15 cellular contexts compared by ENCODE assay signal in the genomic region with DNA sequence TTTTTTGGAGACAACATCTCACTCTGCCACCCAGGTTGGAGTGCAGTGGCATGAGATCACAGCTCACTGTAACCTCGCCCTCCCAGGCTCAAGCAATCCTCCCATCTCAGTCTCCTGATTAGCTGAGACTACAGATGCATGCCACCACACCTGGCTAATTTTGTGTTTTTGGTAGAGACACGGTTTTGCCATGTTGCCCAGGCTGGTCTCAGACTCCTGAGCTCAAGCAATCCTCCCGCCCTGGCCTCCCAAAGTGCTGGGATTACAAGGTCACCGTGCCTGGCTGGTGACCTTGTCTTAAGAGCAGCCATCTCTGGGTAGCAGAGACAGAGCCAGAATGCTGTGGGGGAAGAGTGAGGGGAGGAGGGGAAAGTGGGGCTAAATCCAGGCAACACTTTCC. TPM values are rescaled to one million over a fixed set of nuclear protein-coding genes. Genes with fewer than 3 reads are reported as not detected.
A peak's percentile ranks its signal among the peaks of the same experiment; 100 is the strongest.
DNase-seq lines count a peak whose midpoint lies in the region; ATAC-seq lines count a peak whose summit lies in the region.
"Had no signal": no experiment of that assay in that cellular context is flagged by ENCODE, and none has a peak within 500 bp of the region (broad histone marks: within the 10 kb centered on the region; RNA-seq: fewer than 3 reads in every experiment).

No MANE protein-coding gene starts in this region.

- no peaks in the 10 kb centered on the region for H3K9me3 Mint-ChIP-seq in activated CD4-positive, alpha-beta T cell treated with anti-CD3 and anti-CD28 coated beads for 36 hours (ENCODE audit: low read depth)
- no peaks in the 10 kb centered on the region for H3K9me3 Mint-ChIP-seq in activated naive CD8-positive, alpha-beta T cell treated with anti-CD3 and anti-CD28 coated beads for 36 hours

- H3K4me3 ChIP-seq in stomach smooth muscle (ENCODE audit: low read length in 2 of 2): no peak overlapping the region
- H3K4me3 ChIP-seq: skin epidermis, testis had no signal

- peak overlapping the region; percentile 83 for H3K27ac ChIP-seq in stomach smooth muscle (ENCODE audit: low read length)
- H3K27ac ChIP-seq: 22Rv1, C4-2B had no signal

- peaks cover 43% of the 10 kb centered on the region for H3K4me1 ChIP-seq in stomach smooth muscle (ENCODE audit: control insufficient read depth, insufficient read depth, low read length)

- no peaks in the 10 kb centered on the region for H3K27me3 Mint-ChIP-seq in activated CD4-positive, alpha-beta T cell treated with anti-CD3 and anti-CD28 coated beads for 36 hours
- H3K27me3 Mint-ChIP-seq in activated naive CD8-positive, alpha-beta T cell treated with anti-CD3 and anti-CD28 coated beads for 36 hours: no peaks in the 10 kb centered on the region

- CTCF ChIA-PET in activated CD4-positive, alpha-beta T cell treated with anti-CD3 and anti-CD28 coated beads for 36 hours (lab: Charles Lee): interaction anchor here (0.7 to 1.4 kb wide), 3 partner anchors 20 to 138 kb away, joined by 3 read pairs; no protein-coding TSS in a partner anchor

- H3K27ac Mint-ChIP-seq in activated CD4-positive, alpha-beta T cell treated with anti-CD3 and anti-CD28 coated beads for 36 hours: peak overlapping the region; percentile 76
- peak overlapping the region; percentile 86 for H3K27ac Mint-ChIP-seq in activated naive CD8-positive, alpha-beta T cell treated with anti-CD3 and anti-CD28 coated beads for 36 hours

- no peak for ATAC-seq in activated CD4-positive, alpha-beta T cell treated with anti-CD3 and anti-CD28 coated beads for 36 hours
- ATAC-seq in sciatic nerve (no peak), GM19395 (IDR thresholded peaks at IDR 0.05; ENCODE audit: unreplicated experiment) (no peak)
- ATAC-seq: HCT116 had no signal

- peaks cover 0 to 5% of the 10 kb centered on the region in 2 donors for H3K36me3 ChIP-seq in stomach smooth muscle (ENCODE audit: control insufficient read depth in 2 of 2, insufficient read depth in 2 of 2, low read length in 2 of 2)

- POLR2A ChIA-PET in activated CD4-positive, alpha-beta T cell treated with anti-CD3 and anti-CD28 coated beads for 36 hours (lab: Charles Lee): interaction anchor here (0.7 kb wide), 1 partner anchor 13 kb away, joined by 14 read pairs; no protein-coding TSS in a partner anchor

- no peaks in the 10 kb centered on the region for H3K9me3 ChIP-seq in stomach smooth muscle (ENCODE audit: control insufficient read depth in 2 of 2, low read length in 2 of 2)
- H3K9me3 ChIP-seq: SK-N-SH, testis had no signal

- peaks cover 60% of the 10 kb centered on the region for H3K4me1 Mint-ChIP-seq in activated CD4-positive, alpha-beta T cell treated with anti-CD3 and anti-CD28 coated beads for 36 hours
- H3K4me1 Mint-ChIP-seq in activated naive CD8-positive, alpha-beta T cell treated with anti-CD3 and anti-CD28 coated beads for 36 hours: peaks cover 64% of the 10 kb centered on the region

- no peaks in the 10 kb centered on the region for H3K27me3 ChIP-seq in stomach smooth muscle (ENCODE audit: control insufficient read depth in 1 of 2, insufficient read depth in 2 of 2, low read length in 2 of 2)
- H3K27me3 ChIP-seq: testis had no signal

- no peak overlapping the region for H3K4me3 Mint-ChIP-seq in activated CD4-positive, alpha-beta T cell treated with anti-CD3 and anti-CD28 coated beads for 36 hours
- H3K4me3 Mint-ChIP-seq in activated naive CD8-positive, alpha-beta T cell treated with anti-CD3 and anti-CD28 coated beads for 36 hours: no peak overlapping the region

- H3K36me3 Mint-ChIP-seq in activated CD4-positive, alpha-beta T cell treated with anti-CD3 and anti-CD28 coated beads for 36 hours (ENCODE audit: low read depth): peaks cover 2% of the 10 kb centered on the region
- peaks cover 10% of the 10 kb centered on the region for H3K36me3 Mint-ChIP-seq in activated naive CD8-positive, alpha-beta T cell treated with anti-CD3 and anti-CD28 coated beads for 36 hours

- no peak overlapping the region for H3K9ac ChIP-seq in stomach smooth muscle (ENCODE audit: low read length in 2 of 2)
- H3K9ac ChIP-seq: SK-N-SH had no signal

- DNase-seq in activated CD4-positive, alpha-beta T cell treated with anti-CD3 and anti-CD28 coated beads for 36 hours: no peak
- no peak for DNase-seq in activated CD4-positive, alpha-beta T cell treated with anti-CD3 and anti-CD28 coated beads for 4 hours
- no peak for DNase-seq in activated naive CD8-positive, alpha-beta T cell treated with anti-CD3 and anti-CD28 coated beads for 36 hours
- DNase-seq in mesenteric fat pad (ENCODE audit: low spot score) (peak; percentile 64), sciatic nerve (ENCODE audit: low spot score) (no peak), DMS79 treated with DMSO at 0.1 percent for 48 hours (lab: John Stamatoyannopoulos, UW) (no peak)
- DNase-seq: NCI-H1092, SK-N-SH, testis had no signal

- intact Hi-C loops in activated CD4-positive, alpha-beta T cell treated with anti-CD3 and anti-CD28 coated beads for 36 hours (cut with DNase I, micrococcal nuclease): loop anchor here in 1 of 2 experiments (10.0 kb wide), 1 partner anchor 277 kb away; the partner anchor contains the start of gene CHST3
- intact Hi-C loops in sciatic nerve (cut with DNase I): no loop called here

RNA-seq across cellular contexts. Expression of gene ASCC1, which starts 25.8 kb away (rescaled TPM):
- total RNA-seq in activated CD4-positive, alpha-beta T cell treated with anti-CD3 and anti-CD28 coated beads for 36 hours: 10 to 100 TPM; 67.8 to 68.9 TPM
- total RNA-seq in activated naive CD8-positive, alpha-beta T cell treated with anti-CD3 and anti-CD28 coated beads for 36 hours: 10 to 100 TPM; 57.3 to 57.7 TPM
- total RNA-seq in mesenteric fat pad (29.2 TPM), sciatic nerve (37.4 TPM)

RNA-seq across cellular contexts. Expression of gene ANAPC16, which starts 26.0 kb away (rescaled TPM):
- total RNA-seq in activated CD4-positive, alpha-beta T cell treated with anti-CD3 and anti-CD28 coated beads for 36 hours: 100 to 1,000 TPM in 1 of 2 experiments, 10 to 100 TPM in 1; 90.2 to 123 TPM
- 10 to 100 TPM; 71.0 to 81.8 TPM for total RNA-seq in activated naive CD8-positive, alpha-beta T cell treated with anti-CD3 and anti-CD28 coated beads for 36 hours
- 80.9 TPM for total RNA-seq in mesenteric fat pad
- total RNA-seq in sciatic nerve: 76.1 TPM

RNA-seq across cellular contexts. Expression of gene DDIT4, which starts 31.9 kb away (rescaled TPM):
- 1,000 to 10,000 TPM in 1 of 2 experiments, 100 to 1,000 TPM in 1; 750 to 1,039 TPM for total RNA-seq in activated CD4-positive, alpha-beta T cell treated with anti-CD3 and anti-CD28 coated beads for 36 hours
- total RNA-seq in activated naive CD8-positive, alpha-beta T cell treated with anti-CD3 and anti-CD28 coated beads for 36 hours: 100 to 1,000 TPM; 422 to 424 TPM
- 236 TPM for total RNA-seq in mesenteric fat pad
- 232 TPM for total RNA-seq in sciatic nerve
